ENCODE assay signal across 8 cellular contexts in genomic region chr6:113690255-113690956, GRCh38.
DNase-seq lines count a peak whose midpoint lies in the region; ATAC-seq and TF ChIP-seq lines count a peak whose summit lies in the region.

No MANE protein-coding gene starts in this region.

- no peak for TF ChIP-seq POLR2A in gastroesophageal sphincter (IDR thresholded peaks at IDR 0.05)

- 85 to 99% methylated on average over 3 of the region's 3 CpGs for WGBS in gastroesophageal sphincter (ENCODE audit: low coverage in 1 of 2), 2 donors

- TF ChIP-seq EP300 in gastroesophageal sphincter (IDR thresholded peaks at IDR 0.05): no peak

- no peaks in the 10 kb centered on the region for H3K36me3 ChIP-seq in gastroesophageal sphincter

- ATAC-seq in GM19351 (IDR thresholded peaks at IDR 0.05; ENCODE audit: unreplicated experiment) (peak; percentile 85), HG03565 (IDR thresholded peaks at IDR 0.05; ENCODE audit: unreplicated experiment) (peak; percentile 87), gastroesophageal sphincter (no peak)

- H3K27ac ChIP-seq in gastroesophageal sphincter: no peak overlapping the region

- peaks cover 0 to 6% (median 0%) of the 10 kb centered on the region in 3 donors for H3K4me1 ChIP-seq in gastroesophageal sphincter

- H3K9me3 ChIP-seq in gastroesophageal sphincter: no peaks in the 10 kb centered on the region

- no peaks in the 10 kb centered on the region for H3K27me3 ChIP-seq in gastroesophageal sphincter

- DNase-seq in AG10803 (ENCODE audit: low read depth) (peak; percentile 86), amniotic epithelial cell (ENCODE audit: low read depth) (peak; percentile 91), skeletal muscle cell (ENCODE audit: low read depth) (peak; percentile 72), HuH-7 (ENCODE audit: low spot score) (no peak)
- no peak for DNase-seq in stimulated activated CD4-positive, alpha-beta T cell treated with anti-CD3 and anti-CD28 coated beads, Interleukin-4, amount 100 ng/mL, for 24 hours

- H3K4me3 ChIP-seq in AG10803 (ENCODE audit: low read length) (no peak overlapping the region), skeletal muscle cell (ENCODE audit: low read depth, low read length) (no peak overlapping the region), gastroesophageal sphincter (no peak overlapping the region)

- no peak for TF ChIP-seq CTCF in AG10803 (conservative IDR thresholded peaks at IDR 0.05; ENCODE audit: low read length)
- no peak for TF ChIP-seq CTCF in gastroesophageal sphincter (IDR thresholded peaks at IDR 0.05)

Comparison
In these comparisons a context has a peak if more than half of its experiments do, and no peak if none do; other contexts are left out.
1. DNase-seq: peak in AG10803 (single experiment), amniotic epithelial cell (single experiment) and skeletal muscle cell (single experiment); none in HuH-7 (single experiment) and stimulated activated CD4-positive, alpha-beta T cell treated with anti-CD3 and anti-CD28 coated beads, Interleukin-4, amount 100 ng/mL, for 24 hours (single experiment).